In the genomic region with DNA sequence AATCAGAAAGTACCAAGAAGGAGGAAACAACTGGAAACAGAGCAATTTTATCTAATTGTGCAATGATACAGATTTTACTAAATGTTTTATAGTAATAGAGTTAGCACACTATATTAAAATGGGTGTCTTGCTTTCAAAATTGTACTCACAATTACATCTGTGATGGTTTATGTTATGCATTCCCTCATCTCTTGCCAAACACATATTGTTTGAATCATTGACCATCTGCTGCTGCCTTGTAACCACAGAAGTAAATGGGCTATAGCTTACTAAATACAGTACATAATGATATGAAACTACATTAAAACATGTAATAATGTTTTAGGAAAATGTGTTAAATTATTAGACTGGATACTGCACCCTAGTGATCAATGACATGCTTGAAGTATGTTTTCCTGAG, we compare ENCODE assay signal across 28 cellular contexts.
DNase-seq lines count a peak whose midpoint lies in the region; ATAC-seq and TF ChIP-seq lines count a peak whose summit lies in the region.
"Had no signal": no experiment of that assay in that cellular context is flagged by ENCODE, and none has a peak within 500 bp of the region (broad histone marks: within the 10 kb centered on the region; RNA-seq: fewer than 3 reads in every experiment).

No MANE protein-coding gene starts in this region.

- H3K36me3 ChIP-seq in mesenchymal stem cell (ENCODE audit: control insufficient read depth in 1 of 2, insufficient read depth in 2 of 2, low read depth in 1 of 2, low read length in 2 of 2): peaks cover 0 to 2% of the 10 kb centered on the region in 2 experiments
- no peaks in the 10 kb centered on the region for H3K36me3 ChIP-seq in A673 (ENCODE audit: insufficient read depth, low read length, poor library complexity, severe bottlenecking)
- H3K36me3 ChIP-seq: thyroid gland had no signal

- H3K27ac ChIP-seq in mesenchymal stem cell (ENCODE audit: low read length, poor library complexity, severe bottlenecking): no peak overlapping the region
- H3K27ac ChIP-seq in A673 (ENCODE audit: low read depth, low read length, poor library complexity, severe bottlenecking): no peak overlapping the region
- H3K27ac ChIP-seq: thyroid gland had no signal

- POLR2A ChIA-PET in A673 (lab: Charles Lee; ENCODE audit: low non-redundant PET): no interaction called here

- no peak overlapping the region for H3K4ac ChIP-seq in mesenchymal stem cell (ENCODE audit: low read depth in 1 of 2, low read length in 2 of 2)

- no peaks in the 10 kb centered on the region for H3K4me1 ChIP-seq in mesenchymal stem cell (ENCODE audit: control insufficient read depth, insufficient read depth, low read depth, low read length)
- H3K4me1 ChIP-seq in A673 (ENCODE audit: insufficient read depth, low read length, poor library complexity, severe bottlenecking): no peaks in the 10 kb centered on the region
- H3K4me1 ChIP-seq: Caco-2, thyroid gland had no signal

- no peak overlapping the region for H3K9ac ChIP-seq in mesenchymal stem cell (ENCODE audit: low read length)

- DNase-seq in ELR (ENCODE audit: low read depth) (peak; percentile 61), NCI-H1694 treated with DMSO at 0.1 percent for 48 hours (lab: John Stamatoyannopoulos, UW) (peak; percentile 59), cardiac fibroblast (ENCODE audit: low read depth in 2 of 2) (peak; percentile 33 to 77), mesenchymal stem cell (peak; percentile 61), hippocampal formation (lab: John Stamatoyannopoulos, UW) (no peak), A673 (ENCODE audit: low spot score) (no peak)
- DNase-seq: activated CD8-positive, alpha-beta T cell treated with anti-CD3 and anti-CD28 coated beads, Interleukin-2, amount 10 ng/mL, durations not matched to agents 7 days and 5 days; activated naive CD4-positive, alpha-beta T cell treated with Interleukin-2 at 50 U/mL for 16 hours; activated T-cell treated with anti-CD3 and anti-CD28 coated beads, Interleukin-2, amount 50 U/mL, for 1 hour; amygdala; Caco-2; cerebellar nuclear complex; effector CD4-positive, alpha-beta T cell; erythroblast; glutamatergic neuron; H7; KG1; left cardiac atrium; NCI-H226; NCI-H774; nucleus accumbens; Right ventricle myocardium superior; stimulated activated CD4-positive, alpha-beta T cell treated with anti-CD3 and anti-CD28 coated beads, Interleukin-4, amount 100 ng/mL, for 1 hour; stimulated activated naive CD8-positive, alpha-beta T cell treated with anti-CD3 and anti-CD28 coated beads, Interleukin-15, Interleukin-2, amounts not matched to agents 100 U/mL and 50 U/mL, for 24 hours; T-cell; thyroid gland had no signal

- H3K27me3 ChIP-seq in mesenchymal stem cell (ENCODE audit: control insufficient read depth in 1 of 2, insufficient read depth in 1 of 2, low read length in 2 of 2) (no peaks in the 10 kb centered on the region), A673 (replicated peaks; ENCODE audit: insufficient read depth, low read depth, low read length, poor library complexity) (peaks cover 5% of the 10 kb centered on the region)
- H3K27me3 ChIP-seq: thyroid gland had no signal

- intact Hi-C loops in A673 (cut with micrococcal nuclease; ENCODE audit: unreplicated experiment): no loop called here

- H3K4me2 ChIP-seq in mesenchymal stem cell (ENCODE audit: low read length, poor library complexity, severe bottlenecking): no peak overlapping the region

- no peak overlapping the region for H4K91ac ChIP-seq in mesenchymal stem cell (ENCODE audit: low read length)

- TF ChIP-seq CTCF in cardiac fibroblast (IDR thresholded peaks at IDR 0.05; ENCODE audit: low read depth, low read length) (no peak), A673 (conservative IDR thresholded peaks at IDR 0.05; ENCODE audit: low read depth, low read length) (no peak)

- BruUV-seq in A673 (replicated peaks; lab: Mats Ljungman, UMichigan): no TSS peak

- no peak overlapping the region for H2AFZ ChIP-seq in mesenchymal stem cell (ENCODE audit: low read depth, low read length)

- H2BK5ac ChIP-seq in mesenchymal stem cell (ENCODE audit: low read depth, low read length, poor library complexity, severe bottlenecking): no peak overlapping the region

- CTCF ChIA-PET in A673 (lab: Charles Lee): no interaction called here

- no peak overlapping the region for H2BK15ac ChIP-seq in mesenchymal stem cell (ENCODE audit: low read depth, poor library complexity, severe bottlenecking)

- H3K4me3 ChIP-seq in cardiac fibroblast (replicated peaks in 1 of 2; ENCODE audit: low read depth in 2 of 2, low read length in 2 of 2) (no peak overlapping the region), mesenchymal stem cell (ENCODE audit: insufficient read depth in 1 of 2, low read depth in 1 of 2, low read length in 2 of 2) (no peak overlapping the region), A673 (ENCODE audit: low read depth, low read length, poor library complexity, severe bottlenecking) (no peak overlapping the region)
- H3K4me3 ChIP-seq: thyroid gland had no signal

- no peak overlapping the region for H2AK5ac ChIP-seq in mesenchymal stem cell (ENCODE audit: low read length, severe bottlenecking)

- H3K9me3 ChIP-seq in mesenchymal stem cell (ENCODE audit: control insufficient read depth, low read length): no peaks in the 10 kb centered on the region
- no peaks in the 10 kb centered on the region for H3K9me3 ChIP-seq in A673 (ENCODE audit: low read depth, low read length, poor library complexity, severe bottlenecking)
- H3K9me3 ChIP-seq: Caco-2, thyroid gland had no signal

- H3K23ac ChIP-seq in mesenchymal stem cell (ENCODE audit: low read length in 2 of 2): no peak overlapping the region

- H4K8ac ChIP-seq in mesenchymal stem cell (ENCODE audit: low read length): no peak overlapping the region

- no peak overlapping the region for H2BK120ac ChIP-seq in mesenchymal stem cell (ENCODE audit: low read depth, low read length)

- ATAC-seq in HG02678 (IDR thresholded peaks at IDR 0.05; ENCODE audit: unreplicated experiment): no peak
- ATAC-seq: activated CD4-positive, CD25-positive, alpha-beta regulatory T cell treated with anti-CD3 and anti-CD28 coated beads, Interleukin-2, amount 50 U/mL, for 24 hours; activated CD8-positive, alpha-beta T cell treated with anti-CD3 and anti-CD28 coated beads, Interleukin-2, amount 10 ng/mL, durations not matched to agents 7 days and 5 days; left cardiac atrium; stimulated activated naive CD8-positive, alpha-beta T cell treated with anti-CD3 and anti-CD28 coated beads, Interleukin-15, Interleukin-2, amounts not matched to agents 100 U/mL and 50 U/mL, for 24 hours; T-cell had no signal

- no peak overlapping the region for H3K18ac ChIP-seq in mesenchymal stem cell (ENCODE audit: low read depth in 1 of 2, low read length in 2 of 2)

- H3K14ac ChIP-seq in mesenchymal stem cell (ENCODE audit: low read length in 2 of 2): no peak overlapping the region

- no peaks in the 10 kb centered on the region for H3K79me1 ChIP-seq in mesenchymal stem cell (replicated peaks; ENCODE audit: low read length, poor library complexity, severe bottlenecking)

- no peak overlapping the region for H2BK12ac ChIP-seq in mesenchymal stem cell (ENCODE audit: low read length in 2 of 2)

Comparison
In these comparisons a context has a peak if more than half of its experiments do, and no peak if none do; other contexts are left out.
1. DNase-seq: peak in ELR (single experiment), NCI-H1694 treated with DMSO at 0.1 percent for 48 hours (single experiment), cardiac fibroblast (2 of 2) and mesenchymal stem cell (single experiment); none in hippocampal formation (0 of 2) and A673 (single experiment).